14 cellular contexts compared by ENCODE assay signal in genomic region chr18:6401687-6402086, GRCh38.
A peak's percentile ranks its signal among the peaks of the same experiment; 100 is the strongest.
DNase-seq lines count a peak whose midpoint lies in the region; ATAC-seq and TF ChIP-seq lines count a peak whose summit lies in the region.
"Had no signal": no experiment of that assay in that cellular context is flagged by ENCODE, and none has a peak within 500 bp of the region (broad histone marks: within the 10 kb centered on the region; RNA-seq: fewer than 3 reads in every experiment).

No MANE protein-coding gene starts in this region.

- H3K27me3 ChIP-seq in brain microvascular endothelial cell (replicated peaks), result no peaks in the 10 kb centered on the region

- H3K9me3 Mint-ChIP-seq in T-helper 2 cell treated with Interferon-gamma antibody and Interleukin-4, amounts not matched to agents 5 μg/mL and 100 μg/mL, for 36 hours, result no peaks in the 10 kb centered on the region

- no peaks in the 10 kb centered on the region for H3K36me3 Mint-ChIP-seq in T-helper 2 cell treated with Interferon-gamma antibody and Interleukin-4, amounts not matched to agents 5 μg/mL and 100 μg/mL, for 36 hours (ENCODE audit: low read depth)
- H3K36me3 Mint-ChIP-seq: stimulated activated effector memory CD8-positive, alpha-beta T cell treated with anti-CD3 and anti-CD28 coated beads, Interleukin-12 subunit alpha, Interleukin-12 subunit beta, amount 100 ng/mL, for 72 hours had no signal

- no peak overlapping the region for H3K27ac Mint-ChIP-seq in T-helper 2 cell treated with Interferon-gamma antibody and Interleukin-4, amounts not matched to agents 5 μg/mL and 100 μg/mL, for 36 hours
- H3K27ac Mint-ChIP-seq: stimulated activated effector memory CD8-positive, alpha-beta T cell treated with anti-CD3 and anti-CD28 coated beads, Interleukin-12 subunit alpha, Interleukin-12 subunit beta, amount 100 ng/mL, for 72 hours had no signal

- no peaks in the 10 kb centered on the region for H3K4me1 Mint-ChIP-seq in T-helper 2 cell treated with Interferon-gamma antibody and Interleukin-4, amounts not matched to agents 5 μg/mL and 100 μg/mL, for 36 hours (ENCODE audit: low read depth)
- H3K4me1 Mint-ChIP-seq: stimulated activated effector memory CD8-positive, alpha-beta T cell treated with anti-CD3 and anti-CD28 coated beads, Interleukin-12 subunit alpha, Interleukin-12 subunit beta, amount 100 ng/mL, for 72 hours had no signal

- H3K27ac ChIP-seq in brain microvascular endothelial cell, result no peak overlapping the region

- no peak overlapping the region for H3K4me3 ChIP-seq in brain microvascular endothelial cell (ENCODE audit: low read depth, low read length)
- H3K4me3 ChIP-seq: lung had no signal

- no peak overlapping the region for H3K4me3 Mint-ChIP-seq in T-helper 2 cell treated with Interferon-gamma antibody and Interleukin-4, amounts not matched to agents 5 μg/mL and 100 μg/mL, for 36 hours
- H3K4me3 Mint-ChIP-seq: stimulated activated effector memory CD8-positive, alpha-beta T cell treated with anti-CD3 and anti-CD28 coated beads, Interleukin-12 subunit alpha, Interleukin-12 subunit beta, amount 100 ng/mL, for 72 hours had no signal

- TF ChIP-seq CTCF in brain microvascular endothelial cell (IDR thresholded peaks at IDR 0.05; ENCODE audit: low read depth, low read length, missing control alignments), result peak; percentile 40

- H3K36me3 ChIP-seq in brain microvascular endothelial cell (replicated peaks), result no peaks in the 10 kb centered on the region

- DNase-seq in NCI-H82 (lab: John Stamatoyannopoulos, UW) (peak; percentile 16), NCI-H82 treated with DMSO at 0.1 percent for 48 hours (lab: John Stamatoyannopoulos, UW; ENCODE audit: unreplicated experiment) (no peak), KBM-7 (peak; percentile 2), brain microvascular endothelial cell (no peak), pons (ENCODE audit: low spot score) (peak; percentile 24)
- no peak for DNase-seq in effector CD8-positive, alpha-beta T cell (lab: John Stamatoyannopoulos, UW)
- no peak for DNase-seq in T-helper 2 cell treated with Interferon-gamma antibody and Interleukin-4, amounts not matched to agents 5 μg/mL and 100 μg/mL, for 36 hours (ENCODE audit: low spot score)
- DNase-seq: activated CD4-positive, CD25-positive, alpha-beta regulatory T cell treated with anti-CD3 and anti-CD28 coated beads, Interleukin-2, amount 50 U/mL, for 72 hours; aorta; DND-41; NCI-H524 treated with DMSO at 0.1 percent for 48 hours had no signal

- H3K27me3 Mint-ChIP-seq in T-helper 2 cell treated with Interferon-gamma antibody and Interleukin-4, amounts not matched to agents 5 μg/mL and 100 μg/mL, for 36 hours (ENCODE audit: low read depth), result no peaks in the 10 kb centered on the region

- ATAC-seq in GM19035 (IDR thresholded peaks at IDR 0.05; ENCODE audit: unreplicated experiment), result no peak
- ATAC-seq: stimulated activated effector memory CD8-positive, alpha-beta T cell treated with anti-CD3 and anti-CD28 coated beads, Interleukin-12 subunit alpha, Interleukin-12 subunit beta, amount 100 ng/mL, for 72 hours had no signal

- in situ Hi-C loops in KBM-7 (cut with MboI; ENCODE audit: low pct_unique_long_range_greater_than_20kb, low sequenced_read_pairs), result no loop called here
- in situ Hi-C loops in brain microvascular endothelial cell (cut with HindIII; ENCODE audit: low pct_ligation_motif_present, low sequenced_read_pairs), result no loop called here

Comparison
In these comparisons a context has a peak if more than half of its experiments do, and no peak if none do; other contexts are left out.
1. DNase-seq: peak in NCI-H82 (single experiment), KBM-7 (single experiment) and pons (single experiment); none in NCI-H82 treated with DMSO at 0.1 percent for 48 hours (single experiment), brain microvascular endothelial cell (single experiment), effector CD8-positive, alpha-beta T cell (single experiment) and T-helper 2 cell treated with Interferon-gamma antibody and Interleukin-4, amounts not matched to agents 5 μg/mL and 100 μg/mL, for 36 hours (single experiment).